23 cellular contexts compared by ENCODE assay signal in genomic region chr10:75468612-75469011, GRCh38. TPM values are rescaled to one million over a fixed set of nuclear protein-coding genes. Genes with fewer than 3 reads are reported as not detected.
A peak's percentile ranks its signal among the peaks of the same experiment; 100 is the strongest.
DNase-seq lines count a peak whose midpoint lies in the region; ATAC-seq and TF ChIP-seq lines count a peak whose summit lies in the region.
"Had no signal": no experiment of that assay in that cellular context is flagged by ENCODE, and none has a peak within 500 bp of the region (broad histone marks: within the 10 kb centered on the region; RNA-seq: fewer than 3 reads in every experiment).

No MANE protein-coding gene starts in this region.

- no peaks in the 10 kb centered on the region for H3K79me2 ChIP-seq in PC-3 (ENCODE audit: low read length)
- H3K79me2 ChIP-seq in osteoblast (ENCODE audit: insufficient read depth, low read length), result no peaks in the 10 kb centered on the region

- peaks cover 47% of the 10 kb centered on the region for H3K27me3 Mint-ChIP-seq in T-helper 17 cell
- H3K27me3 Mint-ChIP-seq in activated T-helper 17 cell treated with anti-CD3 and anti-CD28 coated beads, Interleukin-2, amount 50 U/mL, for 72 hours, result peaks cover 31% of the 10 kb centered on the region

- no peak overlapping the region for H3K4me3 Mint-ChIP-seq in T-helper 17 cell
- no peak overlapping the region for H3K4me3 Mint-ChIP-seq in activated T-helper 17 cell treated with anti-CD3 and anti-CD28 coated beads, Interleukin-2, amount 50 U/mL, for 72 hours
- H3K4me3 Mint-ChIP-seq: T-helper 2 cell treated with Interferon-gamma antibody and Interleukin-4, amounts not matched to agents 5 μg/mL and 100 μg/mL, for 36 hours had no signal

- BruUV-seq in PC-3 (replicated peaks; lab: Mats Ljungman, UMichigan), result no TSS peak

- H2AFZ ChIP-seq in PC-3 (ENCODE audit: low read length) (peak overlapping the region; percentile 15), osteoblast (ENCODE audit: low read length) (no peak overlapping the region)

- H3K4me2 ChIP-seq in PC-3 (ENCODE audit: low read length) (peak overlapping the region; percentile 37), osteoblast (ENCODE audit: insufficient read depth, low read length) (peak overlapping the region; percentile 29)

- ATAC-seq in PC-3, result no peak; the same call in 1 of the 2 replicates
- ATAC-seq in T-helper 17 cell, result no peak
- ATAC-seq in HG03097 (IDR thresholded peaks at IDR 0.05; ENCODE audit: low FRiP score, unreplicated experiment), result no peak
- ATAC-seq in activated T-helper 17 cell treated with anti-CD3 and anti-CD28 coated beads, Interleukin-2, amount 50 U/mL, for 72 hours (replicated peaks), result no peak
- ATAC-seq in HG02884 (IDR thresholded peaks at IDR 0.05; ENCODE audit: unreplicated experiment), result no peak
- ATAC-seq: left lobe of liver had no signal

- TF ChIP-seq POLR2A in esophagus muscularis mucosa (IDR thresholded peaks at IDR 0.05; ENCODE audit: low read depth), result no peak

- H3F3A ChIP-seq in PC-3 (ENCODE audit: low read length, unreplicated experiment), result no peaks in the 10 kb centered on the region

- intact Hi-C loops in PC-3 (cut with micrococcal nuclease) (loop anchor here (1.0 to 5.0 kb wide), 2 partner anchors 51 to 65 kb away; no protein-coding TSS in a partner anchor), esophagus muscularis mucosa (cut with DNase I) (no loop called here)

- DNase-seq in A172 (ENCODE audit: low spot score), result peak; percentile 13
- DNase-seq in PC-3, result no peak
- DNase-seq in esophagus muscularis mucosa (ENCODE audit: extremely low spot score), result no peak
- no peak for DNase-seq in osteoblast (ENCODE audit: insufficient read length, low spot score, missing footprints)
- no peak for DNase-seq in T-helper 17 cell
- DNase-seq: activated CD4-positive, alpha-beta T cell treated with anti-CD3 and anti-CD28 coated beads, Interleukin-2, amount 50 U/mL, for 48 hours; activated naive CD4-positive, alpha-beta T cell treated with anti-CD3 and anti-CD28 coated beads, Interleukin-2, amount 50 U/mL, for 16 hours; activated T-cell treated with anti-CD3 and anti-CD28 coated beads for 4 hours; cortex of kidney; KG1; NCI-H1105 treated with DMSO at 0.1 percent for 48 hours; NCI-H524; SHP77 treated with DMSO at 0.1 percent for 48 hours; stimulated activated CD4-positive, alpha-beta T cell treated with anti-CD3 and anti-CD28 coated beads, Interleukin-2, amount 100 ng/mL, for 24 hours; stimulated activated naive CD4-positive, alpha-beta T cell treated with Interleukin-2 at 50 U/mL for 16 hours had no signal

- no peaks in the 10 kb centered on the region for H3K36me3 Mint-ChIP-seq in T-helper 17 cell (ENCODE audit: low read depth)
- no peaks in the 10 kb centered on the region for H3K36me3 Mint-ChIP-seq in activated T-helper 17 cell treated with anti-CD3 and anti-CD28 coated beads, Interleukin-2, amount 50 U/mL, for 72 hours (ENCODE audit: low read depth)

- peaks cover 25% of the 10 kb centered on the region for H3K4me1 ChIP-seq in PC-3 (ENCODE audit: insufficient read depth, low read length)
- H3K4me1 ChIP-seq in esophagus muscularis mucosa, result peaks cover 24 to 55% (median 52%) of the 10 kb centered on the region in 4 donors
- H3K4me1 ChIP-seq in osteoblast (ENCODE audit: insufficient read depth, low read length), result peaks cover 27% of the 10 kb centered on the region

- no peaks in the 10 kb centered on the region for H3K4me1 Mint-ChIP-seq in T-helper 17 cell
- no peaks in the 10 kb centered on the region for H3K4me1 Mint-ChIP-seq in activated T-helper 17 cell treated with anti-CD3 and anti-CD28 coated beads, Interleukin-2, amount 50 U/mL, for 72 hours

- H4K20me1 ChIP-seq in PC-3 (ENCODE audit: low read length) (no peaks in the 10 kb centered on the region), osteoblast (ENCODE audit: insufficient read depth, low read length) (no peaks in the 10 kb centered on the region)

- H3K9ac ChIP-seq in PC-3 (ENCODE audit: low read length), result no peak overlapping the region

- H3K36me3 ChIP-seq in PC-3 (ENCODE audit: low read depth, low read length), result no peaks in the 10 kb centered on the region
- no peaks in the 10 kb centered on the region for H3K36me3 ChIP-seq in esophagus muscularis mucosa
- no peaks in the 10 kb centered on the region for H3K36me3 ChIP-seq in osteoblast (ENCODE audit: insufficient read depth, low read length)
- H3K36me3 ChIP-seq: neutrophil, upper lobe of left lung had no signal

- H3K9me3 ChIP-seq in PC-3 (ENCODE audit: low read length), result no peaks in the 10 kb centered on the region
- H3K9me3 ChIP-seq in esophagus muscularis mucosa, result no peaks in the 10 kb centered on the region
- no peaks in the 10 kb centered on the region for H3K9me3 ChIP-seq in osteoblast (ENCODE audit: low read depth, low read length)
- no peaks in the 10 kb centered on the region for H3K9me3 ChIP-seq in T-helper 17 cell (ENCODE audit: control insufficient read depth, low read length, poor library complexity, severe bottlenecking)
- H3K9me3 ChIP-seq: neutrophil, upper lobe of left lung had no signal

- WGBS in esophagus muscularis mucosa, result 68% methylated on average over 7 of the region's 7 CpGs

- H3K9me3 Mint-ChIP-seq in activated T-helper 17 cell treated with anti-CD3 and anti-CD28 coated beads, Interleukin-2, amount 50 U/mL, for 72 hours, result no peaks in the 10 kb centered on the region
- H3K9me3 Mint-ChIP-seq: T-helper 2 cell treated with Interferon-gamma antibody and Interleukin-4, amounts not matched to agents 5 μg/mL and 100 μg/mL, for 36 hours had no signal

- H3K27me3 ChIP-seq in PC-3 (ENCODE audit: low read length) (peaks cover 4% of the 10 kb centered on the region; the same call in 1 of the 2 replicates), esophagus muscularis mucosa (no peaks in the 10 kb centered on the region), osteoblast (ENCODE audit: insufficient read depth, low read length) (no peaks in the 10 kb centered on the region)
- H3K27me3 ChIP-seq: neutrophil, upper lobe of left lung had no signal

- H3K27ac ChIP-seq in PC-3 (ENCODE audit: low read length) (peak overlapping the region; percentile 54), esophagus muscularis mucosa (replicated peaks in 1 of 4) (peak overlapping the region; percentile 15 to 60 (median 37)), osteoblast (ENCODE audit: low read depth, low read length) (peak overlapping the region; percentile 21)
- H3K27ac ChIP-seq: C4-2B, neutrophil had no signal

- H3K4me3 ChIP-seq in PC-3 (ENCODE audit: low read length) (no peak overlapping the region), esophagus muscularis mucosa (no peak overlapping the region), osteoblast (ENCODE audit: insufficient read depth, low read length) (no peak overlapping the region)
- H3K4me3 ChIP-seq: upper lobe of left lung had no signal

- CTCF ChIA-PET in PC-3 (lab: Charles Lee), result no interaction called here

- no peak for TF ChIP-seq EP300 in esophagus muscularis mucosa (IDR thresholded peaks at IDR 0.05)

- POLR2A ChIA-PET in PC-3 (lab: Charles Lee; ENCODE audit: unreplicated experiment), result no interaction called here

- 0 out of 2 replicates have a peak, but pooled peaks cover under 1% of the 10 kb centered on the region for H3K9me2 ChIP-seq in PC-3 (replicated peaks; ENCODE audit: low read length)

- no peak overlapping the region for H3K27ac Mint-ChIP-seq in T-helper 17 cell
- H3K27ac Mint-ChIP-seq in activated T-helper 17 cell treated with anti-CD3 and anti-CD28 coated beads, Interleukin-2, amount 50 U/mL, for 72 hours, result no peak overlapping the region
- H3K27ac Mint-ChIP-seq: T-helper 2 cell treated with Interferon-gamma antibody and Interleukin-4, amounts not matched to agents 5 μg/mL and 100 μg/mL, for 36 hours had no signal

- TF ChIP-seq CTCF in PC-3 (conservative IDR thresholded peaks at IDR 0.05; ENCODE audit: low read depth, low read length) (no peak), esophagus muscularis mucosa (IDR thresholded peaks at IDR 0.05) (no peak), osteoblast (IDR thresholded peaks at IDR 0.05; ENCODE audit: extremely low read depth, low read depth, low read length) (no peak)

RNA-seq across cellular contexts. Expression of gene LRMDA, which starts 37.2 kb away (rescaled TPM):
- 0.07 TPM in 1 of 2 replicates, not detected in the other for total RNA-seq in A172 (2014; rRNA removed; shearing (Covaris generic))
- total RNA-seq in PC-3 (2014; rRNA removed), result 1.2 and 3.6 TPM in 2 replicates
- 10 to 100 TPM; 14.3 to 34.9 (median 26.5) TPM for total RNA-seq in esophagus muscularis mucosa
- 17.1 and 18.5 TPM in 2 replicates for total RNA-seq in osteoblast
- total RNA-seq in T-helper 17 cell, result not detected
- total RNA-seq in activated T-helper 17 cell treated with anti-CD3 and anti-CD28 coated beads, Interleukin-2, amount 50 U/mL, for 72 hours, result not detected
